ENCODE assay signal across 17 cellular contexts in genomic region chr13:92682832-92683517, GRCh38.
DNase-seq lines count a peak whose midpoint lies in the region; ATAC-seq and TF ChIP-seq lines count a peak whose summit lies in the region.
"Had no signal": no experiment of that assay in that cellular context is flagged by ENCODE, and none has a peak within 500 bp of the region (broad histone marks: within the 10 kb centered on the region; RNA-seq: fewer than 3 reads in every experiment).

No MANE protein-coding gene starts in this region.

- peaks cover 4% of the 10 kb centered on the region for H3K9me3 Mint-ChIP-seq in nephron progenitor cell

- H3K4me3 ChIP-seq in fibroblast of mammary gland (ENCODE audit: control insufficient read depth, low read depth, low read length) (no peak overlapping the region), gastroesophageal sphincter (no peak overlapping the region), right atrium auricular region (no peak overlapping the region), aorta (ENCODE audit: low read length in 2 of 2) (no peak overlapping the region)
- H3K4me3 ChIP-seq: A549 had no signal

- ATAC-seq in gastroesophageal sphincter (peak; percentile 43), aorta (ENCODE audit: low FRiP score) (peak; percentile 36)
- ATAC-seq: A549 had no signal

- no peaks in the 10 kb centered on the region for H3K9me3 ChIP-seq in gastroesophageal sphincter
- no peaks in the 10 kb centered on the region for H3K9me3 ChIP-seq in right atrium auricular region
- H3K9me3 ChIP-seq in aorta (ENCODE audit: control insufficient read depth, low read length): no peaks in the 10 kb centered on the region
- H3K9me3 ChIP-seq: A549, BE2C had no signal

- H3K36me3 ChIP-seq in gastroesophageal sphincter (no peaks in the 10 kb centered on the region), right atrium auricular region (no peaks in the 10 kb centered on the region), aorta (ENCODE audit: control insufficient read depth in 1 of 2, insufficient read depth in 2 of 2, low read length in 1 of 2) (no peaks in the 10 kb centered on the region)
- H3K36me3 ChIP-seq: BE2C had no signal

- H3K4me3 Mint-ChIP-seq in nephron progenitor cell: no peak overlapping the region
- H3K4me3 Mint-ChIP-seq: CD4-positive, alpha-beta memory T cell; HFFc6 had no signal

- H3K27me3 Mint-ChIP-seq in nephron progenitor cell (ENCODE audit: low read depth, poor library complexity): no peaks in the 10 kb centered on the region
- H3K27me3 Mint-ChIP-seq: CD4-positive, alpha-beta memory T cell had no signal

- TF ChIP-seq CTCF in fibroblast of mammary gland (conservative IDR thresholded peaks at IDR 0.05; ENCODE audit: control insufficient read depth, insufficient read depth, low read depth, low read length) (no peak), gastroesophageal sphincter (IDR thresholded peaks at IDR 0.05) (no peak), right atrium auricular region (IDR thresholded peaks at IDR 0.05) (no peak), nephron progenitor cell (IDR thresholded peaks at IDR 0.05) (no peak)

- no peaks in the 10 kb centered on the region for H3K36me3 Mint-ChIP-seq in nephron progenitor cell (ENCODE audit: low read depth)
- H3K36me3 Mint-ChIP-seq: CD4-positive, alpha-beta memory T cell had no signal

- H3K27me3 ChIP-seq in gastroesophageal sphincter (no peaks in the 10 kb centered on the region), right atrium auricular region (no peaks in the 10 kb centered on the region), aorta (ENCODE audit: control insufficient read depth in 1 of 2, insufficient read depth in 2 of 2, low read length in 1 of 2) (no peaks in the 10 kb centered on the region)
- H3K27me3 ChIP-seq: BE2C had no signal

- intact Hi-C loops in aorta (cut with DNase I): no loop called here

- no peaks in the 10 kb centered on the region for H3K4me1 Mint-ChIP-seq in nephron progenitor cell
- H3K4me1 Mint-ChIP-seq: CD4-positive, alpha-beta memory T cell had no signal

- no peak overlapping the region for H3K27ac ChIP-seq in gastroesophageal sphincter
- peak overlapping the region in 1 of 2 donors; percentile 52 for H3K27ac ChIP-seq in right atrium auricular region
- no peak overlapping the region for H3K27ac ChIP-seq in aorta (ENCODE audit: low read depth in 1 of 2, low read length in 2 of 2)
- H3K27ac ChIP-seq: A549, C4-2B had no signal

- WGBS in gastroesophageal sphincter (ENCODE audit: low coverage in 1 of 2), 2 donors: 54 to 59% methylated on average over 5 of the region's 5 CpGs
- 29 to 31% methylated on average over 5 of the region's 5 CpGs for WGBS in aorta, 2 donors

- H3K4me1 ChIP-seq in gastroesophageal sphincter: no peaks in the 10 kb centered on the region
- no peaks in the 10 kb centered on the region for H3K4me1 ChIP-seq in right atrium auricular region
- H3K4me1 ChIP-seq in aorta (ENCODE audit: control insufficient read depth in 1 of 2, insufficient read depth in 2 of 2, low read length in 2 of 2): no peaks in the 10 kb centered on the region
- H3K4me1 ChIP-seq: A549, BE2C had no signal

- DNase-seq in fibroblast of mammary gland (ENCODE audit: low read depth) (peak; percentile 1), right atrium auricular region (ENCODE audit: low spot score) (peak; percentile 60), aorta (no peak), nephron progenitor cell (no peak), GM03348 (ENCODE audit: low spot score) (no peak), HuH-7.5 (ENCODE audit: low spot score) (no peak)
- DNase-seq: BE2C; CD4-positive, alpha-beta memory T cell; DMS153; DMS79 treated with DMSO at 0.1 percent for 48 hours; EL; HCEC 1CT; HFFc6; IMR-90 had no signal

- TF ChIP-seq POLR2A in gastroesophageal sphincter (IDR thresholded peaks at IDR 0.05): no peak

- no peak for TF ChIP-seq EP300 in gastroesophageal sphincter (IDR thresholded peaks at IDR 0.05)

- H3K27ac Mint-ChIP-seq in nephron progenitor cell: no peak overlapping the region
- H3K27ac Mint-ChIP-seq: CD4-positive, alpha-beta memory T cell; HFFc6 had no signal

Comparison
In these comparisons a context has a peak if more than half of its experiments do, and no peak if none do; other contexts are left out.
1. DNase-seq: peak in fibroblast of mammary gland (single experiment) and right atrium auricular region (single experiment); none in aorta (0 of 2), nephron progenitor cell (single experiment), GM03348 (single experiment) and HuH-7.5 (single experiment).